15 cellular contexts compared by ENCODE assay signal in genomic region chr17:69578385-69578936, GRCh38.
"Had no signal": no experiment of that assay in that cellular context is flagged by ENCODE, and none has a peak within 500 bp of the region (broad histone marks: within the 10 kb centered on the region; RNA-seq: fewer than 3 reads in every experiment).

No MANE protein-coding gene starts in this region.

- DNase-seq: activated CD4-positive, alpha-beta T cell treated with anti-CD3 and anti-CD28 coated beads for 1 hour; activated effector memory CD4-positive, alpha-beta T cell treated with anti-CD3 and anti-CD28 coated beads, Interleukin-2, amount 50 U/mL, for 16 hours; activated naive CD4-positive, alpha-beta T cell treated with anti-CD3 and anti-CD28 coated beads, Interleukin-2, amount 50 U/mL, for 16 hours; activated T-cell treated with anti-CD3 and anti-CD28 coated beads, Interleukin-2, amount 50 U/mL, for 72 hours; aorta; brain microvascular endothelial cell; central memory CD4-positive, alpha-beta T cell; colonic mucosa; endodermal cell; foreskin fibroblast; stimulated activated CD4-positive, alpha-beta T cell treated with anti-CD3 and anti-CD28 coated beads, Interleukin-4, amount 100 ng/mL, for 1 hour; testis; WERI-Rb-1 had no signal

- H3K27ac Mint-ChIP-seq: activated T-cell treated with anti-CD3 and anti-CD28 coated beads, Interleukin-2, amount 50 U/mL, for 72 hours; endodermal cell; natural killer cell treated with Interleukin-12 subunit alpha and Interleukin-12 subunit beta and Interleukin-15 and Interleukin-18, amount 100 ng/mL, for 72 hours had no signal

- H3K4me3 Mint-ChIP-seq: activated T-cell treated with anti-CD3 and anti-CD28 coated beads, Interleukin-2, amount 50 U/mL, for 72 hours; endodermal cell; natural killer cell treated with Interleukin-12 subunit alpha and Interleukin-12 subunit beta and Interleukin-15 and Interleukin-18, amount 100 ng/mL, for 72 hours had no signal

- ATAC-seq: activated T-cell treated with anti-CD3 and anti-CD28 coated beads, Interleukin-2, amount 50 U/mL, for 72 hours; natural killer cell treated with Interleukin-12 subunit alpha and Interleukin-12 subunit beta and Interleukin-15 and Interleukin-18, amount 100 ng/mL, for 72 hours; sciatic nerve had no signal

- H3K36me3 Mint-ChIP-seq: natural killer cell treated with Interleukin-12 subunit alpha and Interleukin-12 subunit beta and Interleukin-15 and Interleukin-18, amount 100 ng/mL, for 72 hours had no signal

- H3K9me3 Mint-ChIP-seq: activated T-cell treated with anti-CD3 and anti-CD28 coated beads, Interleukin-2, amount 50 U/mL, for 72 hours; endodermal cell; natural killer cell treated with Interleukin-12 subunit alpha and Interleukin-12 subunit beta and Interleukin-15 and Interleukin-18, amount 100 ng/mL, for 72 hours had no signal
